ENCODE assay signal across 16 cellular contexts in the genomic region with DNA sequence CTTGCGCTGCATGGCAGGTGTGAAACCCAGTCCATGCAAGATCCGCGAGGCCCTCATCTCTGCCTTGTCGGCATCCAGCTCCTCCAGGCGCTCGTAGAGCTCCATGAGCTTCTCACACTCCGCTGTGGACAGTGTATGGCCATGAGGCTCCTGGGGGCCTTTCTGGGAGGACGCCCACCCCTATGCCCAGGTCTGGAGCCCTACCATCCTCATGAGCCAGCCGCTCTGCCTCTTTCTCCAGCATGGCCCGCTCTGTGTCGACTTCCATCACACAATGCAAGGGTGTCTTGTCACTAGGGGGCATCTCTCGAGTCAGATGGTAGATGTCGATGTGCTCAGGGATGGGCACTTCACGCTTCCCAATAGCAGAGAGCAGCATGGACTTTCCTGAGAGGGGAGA. TPM values are rescaled to one million over a fixed set of nuclear protein-coding genes. Genes with fewer than 3 reads are reported as not detected.
A peak's percentile ranks its signal among the peaks of the same experiment; 100 is the strongest.
DNase-seq lines count a peak whose midpoint lies in the region; ATAC-seq and TF ChIP-seq lines count a peak whose summit lies in the region.
"Had no signal": no experiment of that assay in that cellular context is flagged by ENCODE, and none has a peak within 500 bp of the region (broad histone marks: within the 10 kb centered on the region; RNA-seq: fewer than 3 reads in every experiment).

No MANE protein-coding gene starts in this region.

- H3K4ac ChIP-seq in H9 (ENCODE audit: low read depth, low read length), result no peak overlapping the region

- peaks cover 3% of the 10 kb centered on the region; the same call in 1 of the 2 replicates for H3K79me2 ChIP-seq in H9 (ENCODE audit: insufficient read depth, low read length)
- peaks cover 28% of the 10 kb centered on the region for H3K79me2 ChIP-seq in PC-3 (ENCODE audit: low read length)

- H3K56ac ChIP-seq in H9 (ENCODE audit: insufficient read length, low read depth, low read length), result no peak overlapping the region

- TF ChIP-seq CTCF in H9 (conservative IDR thresholded peaks at IDR 0.05), result peak; percentile 18; the same call in 2 of the 3 replicates
- TF ChIP-seq CTCF in PC-3 (conservative IDR thresholded peaks at IDR 0.05; ENCODE audit: low read depth, low read length), result peak; percentile 19; the same call in 1 of the 2 replicates
- peak; percentile 43 for TF ChIP-seq CTCF in endodermal cell (conservative IDR thresholded peaks at IDR 0.05)
- TF ChIP-seq CTCF in spleen (IDR thresholded peaks at IDR 0.05 in 8 of 11, conservative IDR thresholded peaks at IDR 0.05 in 3 of 11), result no peak

- no peak overlapping the region for H2BK20ac ChIP-seq in H9 (ENCODE audit: low read depth, low read length, poor library complexity, severe bottlenecking)

- no peak overlapping the region for H3T11ph ChIP-seq in H9 (ENCODE audit: low read length)

- H3K4me3 ChIP-seq in PC-3 (ENCODE audit: low read length), result no peak overlapping the region
- H3K4me3 ChIP-seq in endodermal cell (ENCODE audit: low read length), result no peak overlapping the region
- H3K4me3 ChIP-seq in spleen, result no peak overlapping the region
- H3K4me3 ChIP-seq in CD4-positive, alpha-beta memory T cell (ENCODE audit: low read length in 2 of 2), result no peak overlapping the region
- H3K4me3 ChIP-seq: A549, GM23248 had no signal

- H3K36me3 ChIP-seq in PC-3 (ENCODE audit: low read depth, low read length) (peaks cover 41% of the 10 kb centered on the region), endodermal cell (ENCODE audit: control insufficient read depth, insufficient read depth, low read length) (peaks cover 56% of the 10 kb centered on the region), spleen (peaks cover 4 to 67% (median 61%) of the 10 kb centered on the region in 6 donors)
- H3K36me3 ChIP-seq in CD4-positive, alpha-beta memory T cell (ENCODE audit: insufficient read depth, low read length), result peaks cover 53% of the 10 kb centered on the region

- no peak overlapping the region for H2BK5ac ChIP-seq in H9 (ENCODE audit: insufficient read length, low read length)

- H3K9me2 ChIP-seq in PC-3 (replicated peaks; ENCODE audit: low read length), result no peaks in the 10 kb centered on the region

- H3K4me1 Mint-ChIP-seq in H9 (peaks cover 23 to 26% of the 10 kb centered on the region in 2 experiments), endodermal cell (peaks cover 26% of the 10 kb centered on the region)
- peaks cover 24 to 44% (median 35%) of the 10 kb centered on the region in 4 donors for H3K4me1 Mint-ChIP-seq in CD4-positive, alpha-beta memory T cell

- intact Hi-C loops in PC-3 (cut with micrococcal nuclease), result no loop called here
- intact Hi-C loops in spleen (cut with DNase I; ENCODE audit: low total_unique reads), result no loop called here
- intact Hi-C loops in CD4-positive, alpha-beta memory T cell (cut with micrococcal nuclease), result no loop called here

- POLR2A ChIA-PET in PC-3 (lab: Charles Lee; ENCODE audit: unreplicated experiment), result no interaction called here
- POLR2A ChIA-PET in CD4-positive, alpha-beta memory T cell (lab: Charles Lee; ENCODE audit: partially characterized antibody), result interaction anchor here (1.5 kb wide), 1 partner anchor 9 kb away, joined by 4 read pairs; no protein-coding TSS in a partner anchor

- H3K27ac ChIP-seq in H9 (ENCODE audit: insufficient read length, low read depth, low read length) (no peak overlapping the region), PC-3 (ENCODE audit: low read length) (no peak overlapping the region), endodermal cell (ENCODE audit: low read depth, low read length) (no peak overlapping the region), spleen (no peak overlapping the region)
- H3K27ac ChIP-seq in CD4-positive, alpha-beta memory T cell (ENCODE audit: low read depth, low read length), result no peak overlapping the region
- H3K27ac ChIP-seq: A549, GM23248 had no signal

- H3K27ac Mint-ChIP-seq in H9 (no peak overlapping the region), endodermal cell (no peak overlapping the region)
- H3K27ac Mint-ChIP-seq in CD4-positive, alpha-beta memory T cell, result no peak overlapping the region

- no peak overlapping the region for H3K14ac ChIP-seq in H9 (ENCODE audit: insufficient read depth, low read length)

- H4K20me1 ChIP-seq in H9 (ENCODE audit: control insufficient read depth, insufficient read depth, insufficient read length), result no peaks in the 10 kb centered on the region
- H4K20me1 ChIP-seq in PC-3 (ENCODE audit: low read length), result no peaks in the 10 kb centered on the region

- CTCF ChIA-PET in PC-3 (lab: Charles Lee), result no interaction called here
- CTCF ChIA-PET in CD4-positive, alpha-beta memory T cell (lab: Charles Lee; ENCODE audit: partially characterized antibody), result interaction anchor here (4.5 kb wide), 1 partner anchor 20 kb away, joined by 22 read pairs; no protein-coding TSS in a partner anchor

- H2BK12ac ChIP-seq in H9 (ENCODE audit: insufficient read length, low read depth, low read length), result no peak overlapping the region

- no peak for ATAC-seq in PC-3
- ATAC-seq: A549 had no signal

- no peak overlapping the region for H3K4me3 Mint-ChIP-seq in H9
- no peak overlapping the region for H3K4me3 Mint-ChIP-seq in endodermal cell
- H3K4me3 Mint-ChIP-seq in CD4-positive, alpha-beta memory T cell, result no peak overlapping the region
- H3K4me3 Mint-ChIP-seq: CD14-positive monocyte had no signal

- H2AK5ac ChIP-seq in H9 (ENCODE audit: insufficient read length, low read length), result no peak overlapping the region

- H3K4me1 ChIP-seq in H9 (ENCODE audit: insufficient read depth, low read length) (no peaks in the 10 kb centered on the region; the same call in 1 of the 2 replicates), PC-3 (ENCODE audit: insufficient read depth, low read length) (peaks cover 22% of the 10 kb centered on the region), endodermal cell (ENCODE audit: control insufficient read depth, insufficient read depth, low read length) (peaks cover 11% of the 10 kb centered on the region), spleen (peaks cover 13 to 34% (median 26%) of the 10 kb centered on the region in 6 donors)
- peaks cover 25% of the 10 kb centered on the region for H3K4me1 ChIP-seq in CD4-positive, alpha-beta memory T cell (ENCODE audit: insufficient read depth, low read length)

- H3K36me3 Mint-ChIP-seq in H9 (ENCODE audit: insufficient read depth in 1 of 3, low read depth in 3 of 3) (peaks cover 39 to 67% (median 55%) of the 10 kb centered on the region in 3 experiments; a peak in 6 of 7 replicates), endodermal cell (ENCODE audit: low read depth) (peaks cover 54% of the 10 kb centered on the region)
- H3K36me3 Mint-ChIP-seq in CD4-positive, alpha-beta memory T cell, result peaks cover 48 to 58% of the 10 kb centered on the region in 2 donors

- H3K27me3 ChIP-seq in H9 (ENCODE audit: insufficient read depth, low read length) (no peaks in the 10 kb centered on the region), PC-3 (ENCODE audit: low read length) (no peaks in the 10 kb centered on the region), endodermal cell (ENCODE audit: control insufficient read depth, insufficient read depth, low read length, poor library complexity, severe bottlenecking) (no peaks in the 10 kb centered on the region), spleen (replicated peaks in 1 of 7) (no peaks in the 10 kb centered on the region)
- H3K27me3 ChIP-seq in CD4-positive, alpha-beta memory T cell (ENCODE audit: insufficient read depth, low read length), result no peaks in the 10 kb centered on the region

- peaks cover 7% of the 10 kb centered on the region for H3K23me2 ChIP-seq in H9 (ENCODE audit: insufficient read length, low read depth, low read length, poor library complexity, severe bottlenecking)

- H4K91ac ChIP-seq in H9 (ENCODE audit: insufficient read length, low read depth, low read length), result no peak overlapping the region

- DNase-seq in H9, result no peak
- peak; percentile 0 for DNase-seq in PC-3
- no peak for DNase-seq in endodermal cell
- DNase-seq in spleen, result peak; percentile 59
- no peak for DNase-seq in CD4-positive, alpha-beta memory T cell
- DNase-seq in stimulated activated CD4-positive, alpha-beta T cell treated with anti-CD3 and anti-CD28 coated beads, Interleukin-12 subunit alpha, Interleukin-12 subunit beta, amount 100 ng/mL, for 4 hours, result no peak
- no peak for DNase-seq in activated naive CD4-positive, alpha-beta T cell (lab: John Stamatoyannopoulos, UW)
- DNase-seq: Caco-2, GM23248, IMR-90 had no signal

- no peak overlapping the region for H3K18ac ChIP-seq in H9 (ENCODE audit: insufficient read length, low read depth, low read length)

- no peak overlapping the region for H2BK120ac ChIP-seq in H9 (ENCODE audit: low read depth, low read length, poor library complexity, severe bottlenecking)

- no peaks in the 10 kb centered on the region for H3K79me1 ChIP-seq in H9 (ENCODE audit: insufficient read depth, low read depth, low read length, poor library complexity, severe bottlenecking)

- no peaks in the 10 kb centered on the region for H3F3A ChIP-seq in PC-3 (ENCODE audit: low read length, unreplicated experiment)

- WGBS in H9 (ENCODE audit: extremely low coverage, insufficient read length, low lambda C conversion rate), result no CpG with 5 or more reads among the region's 14 CpGs
- WGBS in endodermal cell (ENCODE audit: insufficient coverage in 1 of 2, insufficient read length in 1 of 2), 2 experiments, result 92 to 93% methylated on average over 7 to 14 of the region's 14 CpGs
- 90 to 96% (median 95%) methylated on average over 14 of the region's 14 CpGs for WGBS in spleen, 5 donors

- H3K9me3 ChIP-seq in H9 (ENCODE audit: control insufficient read depth, low read depth, low read length) (no peaks in the 10 kb centered on the region), PC-3 (ENCODE audit: low read length) (no peaks in the 10 kb centered on the region), endodermal cell (ENCODE audit: control insufficient read depth, low read length) (no peaks in the 10 kb centered on the region), spleen (no peaks in the 10 kb centered on the region)
- no peaks in the 10 kb centered on the region for H3K9me3 ChIP-seq in CD4-positive, alpha-beta memory T cell (ENCODE audit: control insufficient read depth in 1 of 2, low read length in 2 of 2)
- H3K9me3 ChIP-seq: A549, Caco-2 had no signal

- H3K9me3 Mint-ChIP-seq in H9, result no peaks in the 10 kb centered on the region
- H3K9me3 Mint-ChIP-seq in endodermal cell, result no peaks in the 10 kb centered on the region
- peaks cover 0 to 2% (median 0%) of the 10 kb centered on the region in 8 donors for H3K9me3 Mint-ChIP-seq in CD4-positive, alpha-beta memory T cell
- H3K9me3 Mint-ChIP-seq: CD8-positive, alpha-beta memory T cell had no signal

- H3K9ac ChIP-seq in H9 (ENCODE audit: extremely low read depth, insufficient read length, low read length) (no peak overlapping the region), PC-3 (ENCODE audit: low read length) (no peak overlapping the region), endodermal cell (ENCODE audit: extremely low read depth, low read length, poor library complexity, severe bottlenecking) (no peak overlapping the region)
- H3K9ac ChIP-seq: GM23248 had no signal

- BruUV-seq in PC-3 (replicated peaks; lab: Mats Ljungman, UMichigan), result no TSS peak

- no peak overlapping the region for H4K5ac ChIP-seq in H9 (ENCODE audit: insufficient read length, low read depth, low read length)

- H2AFZ ChIP-seq in H9 (ENCODE audit: low read length), result no peak overlapping the region
- H2AFZ ChIP-seq in PC-3 (ENCODE audit: low read length), result no peak overlapping the region
- H2AFZ ChIP-seq: GM23248 had no signal

- no peak overlapping the region for H4K8ac ChIP-seq in H9 (replicated peaks; ENCODE audit: insufficient read length, low read depth, low read length)

- H3K27me3 Mint-ChIP-seq in H9 (ENCODE audit: low read depth) (no peaks in the 10 kb centered on the region), endodermal cell (ENCODE audit: insufficient read depth) (no peaks in the 10 kb centered on the region)
- H3K27me3 Mint-ChIP-seq in CD4-positive, alpha-beta memory T cell, result no peaks in the 10 kb centered on the region
- H3K27me3 Mint-ChIP-seq: CD8-positive, alpha-beta memory T cell had no signal

- H2BK15ac ChIP-seq in H9 (ENCODE audit: low read depth, low read length), result no peak overlapping the region

- H3K4me2 ChIP-seq in H9 (ENCODE audit: insufficient read depth, insufficient read length, low read length) (no peak overlapping the region), PC-3 (ENCODE audit: low read length) (no peak overlapping the region)
- H3K4me2 ChIP-seq: A549 had no signal

- no peak overlapping the region for H3K23ac ChIP-seq in H9 (ENCODE audit: insufficient read length, low read depth, low read length)

- no peak for TF ChIP-seq POLR2A in spleen (IDR thresholded peaks at IDR 0.05)

RNA-seq across cellular contexts. Expression of gene ABCF2, which starts 3.3 kb away (rescaled TPM):
- total RNA-seq in H9 (2021), result 70.1 and 70.5 TPM in 2 replicates
- 55.5 and 75.0 TPM in 2 replicates for total RNA-seq in PC-3 (2014; rRNA removed)
- total RNA-seq in endodermal cell, result 10 to 100 TPM; 43.3 to 48.9 TPM
- 43.5 TPM for polyA plus RNA-seq in endodermal cell (2013, experiment 1 of 2)
- 37.8 TPM for polyA plus RNA-seq in endodermal cell (2013, experiment 2 of 2)
- total RNA-seq in spleen, result 10 to 100 TPM; 22.7 to 30.0 (median 29.8) TPM
- 10 to 100 TPM in 2 of 3 donors, 1 to 10 TPM in 1; 9.2 to 19.3 (median 12.9) TPM for polyA plus RNA-seq in spleen
- 10 to 100 TPM; 31.4 to 35.7 TPM for total RNA-seq in CD4-positive, alpha-beta memory T cell
- polyA plus RNA-seq in CD4-positive, alpha-beta memory T cell, result 10 to 100 TPM; 33.0 to 37.3 TPM

RNA-seq across cellular contexts. Expression of gene CHPF2, which starts 8.6 kb away (rescaled TPM):
- total RNA-seq in H9 (2021), result 25.7 and 28.1 TPM in 2 replicates
- total RNA-seq in PC-3 (2014; rRNA removed), result 30.1 and 36.5 TPM in 2 replicates
- total RNA-seq in endodermal cell, result 10 to 100 TPM; 31.9 to 35.6 TPM
- 23.1 TPM for polyA plus RNA-seq in endodermal cell (2013, experiment 1 of 2)
- polyA plus RNA-seq in endodermal cell (2013, experiment 2 of 2), result 19.4 TPM
- total RNA-seq in spleen, result 10 to 100 TPM; 39.9 to 55.4 (median 47.6) TPM
- polyA plus RNA-seq in spleen, result 10 to 100 TPM; 16.3 to 30.0 (median 27.8) TPM
- 10 to 100 TPM; 52.2 to 52.3 TPM for total RNA-seq in CD4-positive, alpha-beta memory T cell
- polyA plus RNA-seq in CD4-positive, alpha-beta memory T cell, result 10 to 100 TPM; 25.3 to 28.6 TPM

RNA-seq across cellular contexts. Expression of gene H2BK1, which starts 13.4 kb away (rescaled TPM):
- total RNA-seq in H9 (2021), result 0.97 TPM in 1 of 2 replicates, not detected in the other
- total RNA-seq in PC-3 (2014; rRNA removed), result not detected in 2 replicates
- total RNA-seq in endodermal cell, result not detected
- not detected for polyA plus RNA-seq in endodermal cell (2013, experiment 1 of 2)
- not detected for polyA plus RNA-seq in endodermal cell (2013, experiment 2 of 2)
- total RNA-seq in spleen, result not detected
- polyA plus RNA-seq in spleen, result under 1 TPM in 1 of 3 donors, not detected in 2; 0.24 TPM
- 1 to 10 TPM; 4.9 to 6.9 TPM for total RNA-seq in CD4-positive, alpha-beta memory T cell
- not detected for polyA plus RNA-seq in CD4-positive, alpha-beta memory T cell
- total RNA-seq: Caco-2, Daoy, GM23248, IMR-90 had no signal
- polyA plus RNA-seq: A549; AG04450; BJ; CD14-positive monocyte; CD8-positive, alpha-beta memory T cell; GM23248; IMR-90 had no signal

RNA-seq across cellular contexts. Expression of gene SMARCD3, which starts 24.8 kb away (rescaled TPM):
- total RNA-seq in H9 (2021) (4.7 and 5.0 TPM in 2 replicates), PC-3 (2014; rRNA removed) (8.6 and 9.1 TPM in 2 replicates), endodermal cell (10 to 100 TPM; 40.0 to 43.5 TPM), spleen (10 to 100 TPM; 12.0 to 40.2 (median 18.1) TPM)
- polyA plus RNA-seq in endodermal cell (2013, experiment 1 of 2), result 46.1 TPM
- polyA plus RNA-seq in endodermal cell (2013, experiment 2 of 2), result 41.7 TPM
- polyA plus RNA-seq in spleen, result 10 to 100 TPM in 2 of 3 donors, 1 to 10 TPM in 1; 8.8 to 16.2 (median 15.1) TPM
- total RNA-seq in CD4-positive, alpha-beta memory T cell, result 1 to 10 TPM; 4.0 to 5.2 TPM
- 1 to 10 TPM; 4.6 TPM for polyA plus RNA-seq in CD4-positive, alpha-beta memory T cell

RNA-seq across cellular contexts. Expression of gene ASB10, which starts 36.7 kb away (rescaled TPM):
- total RNA-seq in H9 (2021) (not detected in 2 replicates), PC-3 (2014; rRNA removed) (not detected in 2 replicates), endodermal cell (not detected), spleen (not detected)
- not detected for polyA plus RNA-seq in endodermal cell (2013, experiment 1 of 2)
- polyA plus RNA-seq in endodermal cell (2013, experiment 2 of 2), result not detected
- polyA plus RNA-seq in spleen, result not detected
- not detected for total RNA-seq in CD4-positive, alpha-beta memory T cell
- polyA plus RNA-seq in CD4-positive, alpha-beta memory T cell, result not detected
- total RNA-seq: Caco-2; CD8-positive, alpha-beta memory T cell; Daoy; GM23248; IMR-90 had no signal
- polyA plus RNA-seq: A549; AG04450; BJ; CD14-positive monocyte; CD8-positive, alpha-beta memory T cell; GM23248; IMR-90 had no signal

Comparison
In these comparisons a context has a peak if more than half of its experiments do, and no peak if none do; other contexts are left out.
1. DNase-seq: peak in PC-3 (single experiment) and spleen (single experiment); none in H9 (single experiment), endodermal cell (single experiment), CD4-positive, alpha-beta memory T cell (0 of 5), stimulated activated CD4-positive, alpha-beta T cell treated with anti-CD3 and anti-CD28 coated beads, Interleukin-12 subunit alpha, Interleukin-12 subunit beta, amount 100 ng/mL, for 4 hours (single experiment) and activated naive CD4-positive, alpha-beta T cell (0 of 4).
2. CTCF ChIP-seq: peak in H9 (single experiment), PC-3 (single experiment) and endodermal cell (single experiment); none in spleen (0 of 11).